1 cellular context compared by ENCODE assay signal in genomic region chr2:32991091-32991845, GRCh38.
TF ChIP-seq lines count a peak whose summit lies in the region.

No MANE protein-coding gene starts in this region.

TF ChIP-seq in endothelial cell of umbilical vein, 7 proteins besides CTCF, POLR2A, EP300 and RAD21 (continued from another document):
- TF ChIP-seq MAX (IDR thresholded peaks at IDR 0.05; ENCODE audit: insufficient read depth, insufficient read length) (no peak), JUN (IDR thresholded peaks at IDR 0.05; ENCODE audit: borderline replicate concordance, insufficient read depth, insufficient read length, low read depth) (no peak)
